Comparison of ENCODE assay signal across 8 cellular contexts in genomic region chr19:21851596-21852345, GRCh38. TPM values are rescaled to one million over a fixed set of nuclear protein-coding genes. Genes with fewer than 3 reads are reported as not detected.
DNase-seq lines count a peak whose midpoint lies in the region; ATAC-seq and TF ChIP-seq lines count a peak whose summit lies in the region.

No MANE protein-coding gene starts in this region.

- H3K4me2 ChIP-seq in PC-3 (ENCODE audit: low read length) = 0 out of 2 replicates have a peak overlapping the region, but pooled peaks have one; percentile 22

- H3K36me3 ChIP-seq in PC-3 (ENCODE audit: low read depth, low read length) = peaks cover 5% of the 10 kb centered on the region; the same call in 1 of the 2 replicates

- H4K20me1 ChIP-seq in PC-3 (ENCODE audit: low read length) = no peaks in the 10 kb centered on the region

- ATAC-seq in GM19351 (IDR thresholded peaks at IDR 0.05; ENCODE audit: unreplicated experiment) = peak; percentile 94
- ATAC-seq in HG03558 (IDR thresholded peaks at IDR 0.05; ENCODE audit: extremely low read depth, unreplicated experiment) = peak; percentile 61
- peak; percentile 94 for ATAC-seq in PC-3

- H3K4me1 ChIP-seq in PC-3 (ENCODE audit: insufficient read depth, low read length) = no peaks in the 10 kb centered on the region

- no peaks in the 10 kb centered on the region for H3K79me2 ChIP-seq in PC-3 (ENCODE audit: low read length)

- peak overlapping the region; percentile 61 for H2AFZ ChIP-seq in PC-3 (ENCODE audit: low read length)

- DNase-seq in C1 segment of cervical spinal cord (lab: John Stamatoyannopoulos, UW) = peak; percentile 50 to 93 (median 90)
- DNase-seq in PC-3 = peak; percentile 44
- DNase-seq in activated T-helper 1 cell treated with anti-CD3 and anti-CD28 coated beads, Interleukin-2, amount 50 U/mL, for 16 hours (ENCODE audit: low read depth in 1 of 2, low spot score in 1 of 2) = peak; percentile 76 to 82
- peak; percentile 90 for DNase-seq in fibroblast of gingiva (ENCODE audit: low read depth)
- DNase-seq in myocyte (ENCODE audit: low read depth) = peak; percentile 95
- peak; percentile 85 for DNase-seq in stimulated activated CD8-positive, alpha-beta memory T cell treated with anti-CD3 and anti-CD28 coated beads, Interleukin-7, amount 100 ng/mL, for 24 hours (ENCODE audit: low read depth)

- CTCF ChIA-PET in PC-3 (lab: Charles Lee) = no interaction called here

- no peak for TF ChIP-seq CTCF in PC-3 (conservative IDR thresholded peaks at IDR 0.05; ENCODE audit: low read depth, low read length)

- intact Hi-C loops in PC-3 (cut with micrococcal nuclease) = no loop called here

- H3F3A ChIP-seq in PC-3 (ENCODE audit: low read length, unreplicated experiment) = no peaks in the 10 kb centered on the region

- BruUV-seq in PC-3 (replicated peaks; lab: Mats Ljungman, UMichigan) = no TSS peak

- no peak overlapping the region for H3K27ac ChIP-seq in PC-3 (ENCODE audit: low read length)

- H3K9me2 ChIP-seq in PC-3 (replicated peaks; ENCODE audit: low read length) = no peaks in the 10 kb centered on the region

- peaks cover 11% of the 10 kb centered on the region; the same call in 1 of the 2 replicates for H3K9me3 ChIP-seq in PC-3 (ENCODE audit: low read length)

- H3K4me3 ChIP-seq in PC-3 (ENCODE audit: low read length) = peak overlapping the region; percentile 53

- H3K9ac ChIP-seq in PC-3 (ENCODE audit: low read length) = peak overlapping the region; percentile 43

- H3K27me3 ChIP-seq in PC-3 (ENCODE audit: low read length) = no peaks in the 10 kb centered on the region

- POLR2A ChIA-PET in PC-3 (lab: Charles Lee; ENCODE audit: unreplicated experiment) = interaction anchor here (0.8 kb wide), 1 partner anchor 16 kb away, joined by 4 read pairs; the partner anchor contains the start of gene ZNF43

RNA-seq across cellular contexts. Expression of gene ZNF43, which starts 15.8 kb away (rescaled TPM):
- total RNA-seq in PC-3 (2014; rRNA removed) = 1.4 and 1.9 TPM in 2 replicates
- total RNA-seq in myocyte = 6.0 and 8.6 TPM in 2 replicates
- 1.7 TPM for polyA plus RNA-seq in myocyte (2012)

Comparison
In these comparisons a context has a peak if more than half of its experiments do, and no peak if none do; other contexts are left out.
1. DNase-seq: peak in every context shown above with its lines; median percentile 95 in myocyte; 90 in C1 segment of cervical spinal cord; 90 in fibroblast of gingiva; 85 in stimulated activated CD8-positive, alpha-beta memory T cell treated with anti-CD3 and anti-CD28 coated beads, Interleukin-7, amount 100 ng/mL, for 24 hours; 79 in activated T-helper 1 cell treated with anti-CD3 and anti-CD28 coated beads, Interleukin-2, amount 50 U/mL, for 16 hours; 44 in PC-3.